In the genomic region with DNA sequence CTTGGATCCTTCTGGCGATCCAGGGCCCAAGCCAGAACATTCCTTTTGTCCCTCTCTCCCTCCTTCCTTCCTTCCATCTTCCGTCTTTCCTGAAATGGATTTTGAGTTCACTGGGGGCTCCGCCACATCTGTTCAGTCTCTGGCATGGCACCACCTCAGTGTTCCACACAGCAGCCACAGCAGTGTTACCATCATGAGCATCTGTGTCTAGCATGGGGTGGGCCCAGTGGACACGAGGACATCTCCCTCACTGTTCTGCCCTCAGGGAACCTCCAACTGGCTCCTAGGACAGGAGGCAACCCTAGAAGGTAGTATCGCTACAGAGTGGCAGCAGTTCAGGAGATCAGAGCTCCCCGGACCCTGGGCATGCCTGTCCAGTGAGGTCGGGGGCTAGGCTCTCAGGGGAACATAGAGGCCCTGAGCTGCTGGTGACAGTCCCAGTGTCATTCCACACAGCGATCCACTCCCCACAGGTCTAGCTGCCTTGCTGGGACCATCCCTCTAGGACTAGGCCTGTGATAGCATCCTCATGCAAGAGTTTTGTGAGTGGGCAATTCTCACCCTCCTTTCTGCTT, we compare ENCODE assay signal across 18 cellular contexts. TPM values are rescaled to one million over a fixed set of nuclear protein-coding genes. Genes with fewer than 3 reads are reported as not detected.
DNase-seq lines count a peak whose midpoint lies in the region; ATAC-seq and TF ChIP-seq lines count a peak whose summit lies in the region.
"Had no signal": no experiment of that assay in that cellular context is flagged by ENCODE, and none has a peak within 500 bp of the region (broad histone marks: within the 10 kb centered on the region; RNA-seq: fewer than 3 reads in every experiment).

No MANE protein-coding gene starts in this region.

- peak; percentile 28 for DNase-seq in activated CD8-positive, alpha-beta memory T cell treated with anti-CD3 and anti-CD28 coated beads for 24 hours
- DNase-seq in activated CD8-positive, alpha-beta memory T cell treated with anti-CD3 and anti-CD28 coated beads, Interleukin-2, amount 50 U/mL, for 4 hours, result no peak
- peak; percentile 47 for DNase-seq in RWPE2 (ENCODE audit: low spot score)
- DNase-seq in left lobe of liver (ENCODE audit: low spot score), result peak; percentile 33
- DNase-seq in suprapubic skin (ENCODE audit: low spot score in 2 of 2), result peak; percentile 40 to 61
- no peak for DNase-seq in NCI-H345 treated with DMSO at 0.1 percent for 48 hours (lab: John Stamatoyannopoulos, UW; ENCODE audit: unreplicated experiment)
- DNase-seq in effector CD8-positive, alpha-beta T cell (lab: John Stamatoyannopoulos, UW), result no peak
- DNase-seq in NOMO-1 treated with DMSO at 0.1 percent for 48 hours (lab: John Stamatoyannopoulos, UW; ENCODE audit: unreplicated experiment), result no peak
- DNase-seq: BE2C; CD4-positive, alpha-beta memory T cell; NCI-H1436; NCI-H2029 treated with DMSO at 0.1 percent for 48 hours; NCI-H2171 treated with DMSO at 0.1 percent for 48 hours; NCI-H774; Right ventricle myocardium superior had no signal

- H3K9me3 ChIP-seq in RWPE2 (ENCODE audit: severe bottlenecking) (no peaks in the 10 kb centered on the region), suprapubic skin (no peaks in the 10 kb centered on the region)
- H3K9me3 ChIP-seq: BE2C had no signal

- TF ChIP-seq CTCF in RWPE2 (IDR thresholded peaks at IDR 0.05; ENCODE audit: poor library complexity, severe bottlenecking) (no peak), suprapubic skin (IDR thresholded peaks at IDR 0.05) (no peak)

- no peaks in the 10 kb centered on the region for H3K4me1 ChIP-seq in RWPE2 (ENCODE audit: insufficient read depth, poor library complexity, severe bottlenecking)
- peaks cover 22% of the 10 kb centered on the region for H3K4me1 ChIP-seq in suprapubic skin
- H3K4me1 ChIP-seq: BE2C had no signal

- 87% methylated on average over 6 of the region's 8 CpGs for WGBS in suprapubic skin

- H3K27ac ChIP-seq in RWPE2 (ENCODE audit: poor library complexity, severe bottlenecking) (no peak overlapping the region), suprapubic skin (no peak overlapping the region)
- H3K27ac ChIP-seq: 22Rv1 had no signal

- no peak for TF ChIP-seq POLR2A in suprapubic skin (IDR thresholded peaks at IDR 0.05)

- H3K27me3 ChIP-seq in RWPE2 (ENCODE audit: insufficient read depth, poor library complexity, severe bottlenecking), result no peaks in the 10 kb centered on the region
- H3K27me3 ChIP-seq in suprapubic skin, result no peaks in the 10 kb centered on the region
- H3K27me3 ChIP-seq: BE2C had no signal

- no peak overlapping the region for H3K4me3 ChIP-seq in RWPE2 (ENCODE audit: severe bottlenecking)
- H3K4me3 ChIP-seq in suprapubic skin, result no peak overlapping the region

- H3K36me3 ChIP-seq in RWPE2 (ENCODE audit: low read depth) (no peaks in the 10 kb centered on the region), suprapubic skin (no peaks in the 10 kb centered on the region)
- H3K36me3 ChIP-seq: BE2C had no signal

- ATAC-seq in RWPE2 (ENCODE audit: low read depth), result no peak
- ATAC-seq in left lobe of liver, result no peak
- ATAC-seq: HCT116, Panc1 had no signal

- no peak for TF ChIP-seq EP300 in suprapubic skin (IDR thresholded peaks at IDR 0.05)

RNA-seq across cellular contexts. Expression of a gene that starts 59.0 kb away (rescaled TPM):
- total RNA-seq in left lobe of liver (1.1 TPM), suprapubic skin (1 to 10 TPM; 2.1 to 4.6 (median 3.4) TPM)

Comparison
In these comparisons a context has a peak if more than half of its experiments do, and no peak if none do; other contexts are left out.
1. DNase-seq: peak in activated CD8-positive, alpha-beta memory T cell treated with anti-CD3 and anti-CD28 coated beads for 24 hours (single experiment), RWPE2 (single experiment), left lobe of liver (single experiment) and suprapubic skin (2 of 2); none in activated CD8-positive, alpha-beta memory T cell treated with anti-CD3 and anti-CD28 coated beads, Interleukin-2, amount 50 U/mL, for 4 hours (single experiment), NCI-H345 treated with DMSO at 0.1 percent for 48 hours (single experiment), effector CD8-positive, alpha-beta T cell (single experiment) and NOMO-1 treated with DMSO at 0.1 percent for 48 hours (single experiment).